11 cellular contexts compared by ENCODE assay signal in genomic region chr15:62450061-62450460, GRCh38. TPM values are rescaled to one million over a fixed set of nuclear protein-coding genes. Genes with fewer than 3 reads are reported as not detected.
A peak's percentile ranks its signal among the peaks of the same experiment; 100 is the strongest.
DNase-seq lines count a peak whose midpoint lies in the region; ATAC-seq and TF ChIP-seq lines count a peak whose summit lies in the region.
"Had no signal": no experiment of that assay in that cellular context is flagged by ENCODE, and none has a peak within 500 bp of the region (broad histone marks: within the 10 kb centered on the region; RNA-seq: fewer than 3 reads in every experiment).

No MANE protein-coding gene starts in this region.

- H3K18ac ChIP-seq in mesendoderm (ENCODE audit: low read length): no peak overlapping the region

- H2AK5ac ChIP-seq in mesendoderm (ENCODE audit: low read length): no peak overlapping the region

- H3K23ac ChIP-seq in mesendoderm (ENCODE audit: low read length): no peak overlapping the region

- in situ Hi-C loops in Caki2 (cut with HindIII; ENCODE audit: low pct_unique_long_range_greater_than_20kb, low sequenced_read_pairs): no loop called here

- peaks cover 12% of the 10 kb centered on the region for H3K4me1 ChIP-seq in mesendoderm (ENCODE audit: control insufficient read depth, low read depth, low read length)

- no peak overlapping the region for H3K4me3 ChIP-seq in mesendoderm (ENCODE audit: low read length)

- H3K27ac Mint-ChIP-seq in WTC11: peak overlapping the region; percentile 86
- H3K27ac Mint-ChIP-seq: CD8-positive, alpha-beta T cell; HFFc6 had no signal

- no peak overlapping the region for H4K8ac ChIP-seq in mesendoderm (ENCODE audit: low read depth, low read length)

- no peak overlapping the region for H3K27ac ChIP-seq in mesendoderm (ENCODE audit: low read depth, low read length)

- H3K9ac ChIP-seq in mesendoderm (ENCODE audit: low read length): no peak overlapping the region

- no peak overlapping the region for H3K56ac ChIP-seq in mesendoderm (ENCODE audit: low read length)

- H3K4me3 Mint-ChIP-seq in WTC11: no peak overlapping the region
- H3K4me3 Mint-ChIP-seq: CD14-positive monocyte; CD8-positive, alpha-beta T cell; HFFc6 had no signal

- no peak overlapping the region for H2BK15ac ChIP-seq in mesendoderm (replicated peaks; ENCODE audit: low read depth)

- POLR2A ChIA-PET in WTC11 (lab: Charles Lee): no interaction called here

- DNase-seq in Caki2 (ENCODE audit: low read depth) (peak; percentile 60), WTC11 (ENCODE audit: low spot score) (no peak), mesendoderm (no peak), DMS53 (lab: John Stamatoyannopoulos, UW) (no peak)
- DNase-seq in activated CD4-positive, CD25-positive, alpha-beta regulatory T cell (lab: John Stamatoyannopoulos, UW): no peak
- DNase-seq: CD8-positive, alpha-beta T cell; HCEC 1CT; HFFc6 had no signal

- no peak for TF ChIP-seq CTCF in WTC11 (IDR thresholded peaks at IDR 0.05)

- no CpG with 5 or more reads among the region's 10 CpGs for WGBS in mesendoderm (ENCODE audit: extremely low coverage, insufficient coverage, low lambda C conversion rate)

- H3K4me1 Mint-ChIP-seq in WTC11: peaks cover 62% of the 10 kb centered on the region
- H3K4me1 Mint-ChIP-seq: CD14-positive monocyte had no signal

- peak overlapping the region; percentile 20 for H3K4ac ChIP-seq in mesendoderm (ENCODE audit: low read depth, low read length)

- H2BK120ac ChIP-seq in mesendoderm (ENCODE audit: low read depth, low read length): no peak overlapping the region

- H4K5ac ChIP-seq in mesendoderm (ENCODE audit: low read length): no peak overlapping the region

- no peaks in the 10 kb centered on the region for H3K9me3 Mint-ChIP-seq in WTC11
- H3K9me3 Mint-ChIP-seq: CD14-positive monocyte; CD8-positive, alpha-beta T cell; HFFc6 had no signal

- CTCF ChIA-PET in WTC11 (lab: Charles Lee): no interaction called here

- H2BK5ac ChIP-seq in mesendoderm (ENCODE audit: low read length): no peak overlapping the region

- H3K27me3 ChIP-seq in mesendoderm (ENCODE audit: insufficient read depth, low read length, poor library complexity): no peaks in the 10 kb centered on the region

- no peaks in the 10 kb centered on the region for H3K36me3 Mint-ChIP-seq in WTC11
- H3K36me3 Mint-ChIP-seq: CD14-positive monocyte; CD8-positive, alpha-beta T cell had no signal

- H3K4me2 ChIP-seq in mesendoderm (ENCODE audit: low read length): no peak overlapping the region

- H3K79me1 ChIP-seq in mesendoderm (ENCODE audit: low read length): peaks cover 4% of the 10 kb centered on the region

- peaks cover 1% of the 10 kb centered on the region for H3K79me2 ChIP-seq in mesendoderm (ENCODE audit: control insufficient read depth, insufficient read depth, low read length)

- no peaks in the 10 kb centered on the region for H3K36me3 ChIP-seq in mesendoderm (ENCODE audit: control insufficient read depth, insufficient read depth, low read length)

- H3K27me3 Mint-ChIP-seq in WTC11 (ENCODE audit: low read depth): no peaks in the 10 kb centered on the region; the same call in 1 of the 2 replicates

- ATAC-seq in WTC11 (no peak), HG02970 (IDR thresholded peaks at IDR 0.05; ENCODE audit: low FRiP score, unreplicated experiment) (no peak), GM21515 (IDR thresholded peaks at IDR 0.05; ENCODE audit: unreplicated experiment) (no peak)
- ATAC-seq: CD8-positive, alpha-beta T cell had no signal

TF ChIP-seq in WTC11, 78 proteins besides CTCF, POLR2A, EP300 and RAD21:
- TF ChIP-seq CDX4 (CRISPR knock-in tag; IDR thresholded peaks at IDR 0.05; ENCODE audit: borderline replicate concordance): no peak
- TF ChIP-seq PRDM15 (CRISPR knock-in tag; IDR thresholded peaks at IDR 0.05): no peak
TF ChIP-seq in WTC11: peak in this region for 0.

RNA-seq across cellular contexts. Expression of gene TLN2, which starts 59.7 kb away (rescaled TPM):
- 9.4 and 13.6 TPM in 2 replicates for total RNA-seq in Caki2 (2014; rRNA removed; shearing (Covaris generic); ENCODE audit: low replicate concordance)
- 25.0 to 30.5 TPM (median 25.9 TPM) in 3 replicates for total RNA-seq in WTC11 (2021)
- 13.2 TPM for polyA plus RNA-seq in mesendoderm (2013, experiment 1 of 2)
- 13.3 TPM for polyA plus RNA-seq in mesendoderm (2013, experiment 2 of 2)
